ENCODE assay signal across 27 cellular contexts in the genomic region with DNA sequence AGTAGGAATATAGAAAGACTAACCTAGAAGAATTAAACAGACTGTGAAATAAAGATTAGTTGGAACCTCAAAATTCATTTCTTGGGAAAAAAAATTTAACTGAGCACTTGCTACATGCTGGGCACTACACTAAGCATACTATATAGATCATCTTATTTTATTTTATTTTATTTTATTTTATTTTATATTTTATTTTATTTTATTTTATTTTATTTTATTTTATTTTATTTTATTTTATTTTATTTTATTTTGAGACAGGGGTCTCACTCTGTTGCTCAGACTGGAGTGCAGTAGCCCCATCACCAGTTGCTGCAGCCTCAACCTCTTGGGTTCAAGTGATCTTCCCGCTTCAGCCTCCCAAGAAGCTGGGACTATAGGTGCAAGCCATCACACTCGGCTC.
"Had no signal": no experiment of that assay in that cellular context is flagged by ENCODE, and none has a peak within 500 bp of the region (broad histone marks: within the 10 kb centered on the region; RNA-seq: fewer than 3 reads in every experiment).

No MANE protein-coding gene starts in this region.

- H3K4me3 Mint-ChIP-seq: stimulated activated effector memory CD8-positive, alpha-beta T cell treated with anti-CD3 and anti-CD28 coated beads, Interleukin-12 subunit alpha, Interleukin-12 subunit beta, amount 100 ng/mL, for 72 hours; stimulated activated memory B cell treated with anti-CD40 and anti-IgM and Interleukin-4, amounts not matched to agents 10 μg/mL and 1 μg/mL and 100 μg/mL, for 72 hours; stimulated activated naive B cell treated with anti-CD40 and anti-IgM and Interleukin-4, amounts not matched to agents 10 μg/mL and 1 μg/mL and 100 μg/mL, for 72 hours; stimulated activated naive CD8-positive, alpha-beta T cell treated with anti-CD3 and anti-CD28 coated beads, Interleukin-15, amount 100 ng/mL, for 72 hours; stimulated activated naive CD8-positive, alpha-beta T cell treated with anti-CD3 and anti-CD28 coated beads, Interleukin-15, Interleukin-2, amounts not matched to agents 100 ng/mL and 50 ng/mL, for 24 hours; type B pancreatic cell had no signal

- H3K4me3 ChIP-seq: stomach, suprapubic skin, testis, thoracic aorta, thyroid gland, tibial artery, tibial nerve, transverse colon, upper lobe of left lung, upper lobe of right lung, uterus, vagina had no signal

- H3K9me3 Mint-ChIP-seq: stimulated activated naive CD8-positive, alpha-beta T cell treated with anti-CD3 and anti-CD28 coated beads, Interleukin-15, amount 100 ng/mL, for 72 hours; type B pancreatic cell had no signal

- H3K36me3 Mint-ChIP-seq: stimulated activated effector memory CD8-positive, alpha-beta T cell treated with anti-CD3 and anti-CD28 coated beads, Interleukin-12 subunit alpha, Interleukin-12 subunit beta, amount 100 ng/mL, for 72 hours; stimulated activated memory B cell treated with anti-CD40 and anti-IgM and Interleukin-4, amounts not matched to agents 10 μg/mL and 1 μg/mL and 100 μg/mL, for 72 hours; stimulated activated naive B cell treated with anti-CD40 and anti-IgM and Interleukin-4, amounts not matched to agents 10 μg/mL and 1 μg/mL and 100 μg/mL, for 72 hours; type B pancreatic cell had no signal

- H3K27ac ChIP-seq: stomach, suprapubic skin, testis, thoracic aorta, thyroid gland, tibial artery, tibial nerve, transverse colon, upper lobe of left lung, upper lobe of right lung, uterus, vagina had no signal

- H3K27me3 ChIP-seq: stomach, suprapubic skin, testis, thyroid gland, tibial artery, tibial nerve, transverse colon, upper lobe of left lung, upper lobe of right lung, uterus, vagina had no signal

- H3K27me3 Mint-ChIP-seq: stimulated activated memory B cell treated with anti-CD40 and anti-IgM and Interleukin-4, amounts not matched to agents 10 μg/mL and 1 μg/mL and 100 μg/mL, for 72 hours; stimulated activated naive B cell treated with anti-CD40 and anti-IgM and Interleukin-4, amounts not matched to agents 10 μg/mL and 1 μg/mL and 100 μg/mL, for 72 hours; stimulated activated naive CD8-positive, alpha-beta T cell treated with anti-CD3 and anti-CD28 coated beads, Interleukin-15, amount 100 ng/mL, for 72 hours; stimulated activated naive CD8-positive, alpha-beta T cell treated with anti-CD3 and anti-CD28 coated beads, Interleukin-15, Interleukin-2, amounts not matched to agents 100 ng/mL and 50 ng/mL, for 24 hours; type B pancreatic cell had no signal

- DNase-seq: stimulated activated CD4-positive, alpha-beta T cell treated with anti-CD3 and anti-CD28 coated beads, Interleukin-2, amount 100 ng/mL, for 48 hours; stimulated activated CD4-positive, alpha-beta T cell treated with anti-CD3 and anti-CD28 coated beads, Interleukin-4, amount 100 ng/mL, for 1 hour; stimulated activated CD4-positive, alpha-beta T cell treated with anti-CD3 and anti-CD28 coated beads, Interleukin-4, amount 100 ng/mL, for 24 hours; stimulated activated CD4-positive, alpha-beta T cell treated with anti-CD3 and anti-CD28 coated beads, Interleukin-4, amount 100 ng/mL, for 4 hours; stimulated activated CD8-positive, alpha-beta memory T cell treated with anti-CD3 and anti-CD28 coated beads, Interleukin-4, amount 100 ng/mL, for 48 hours; stimulated activated naive B cell treated with anti-CD40 and anti-IgM and Interleukin-4, amounts not matched to agents 10 μg/mL and 1 μg/mL and 100 μg/mL, for 72 hours; stimulated activated naive CD4-positive, alpha-beta T cell; stimulated activated naive CD4-positive, alpha-beta T cell treated with Interleukin-2 at 50 U/mL for 16 hours; stimulated activated naive CD8-positive, alpha-beta T cell treated with anti-CD3 and anti-CD28 coated beads, Interleukin-15, amount 100 ng/mL, for 72 hours; stimulated activated naive CD8-positive, alpha-beta T cell treated with anti-CD3 and anti-CD28 coated beads, Interleukin-15, Interleukin-2, amounts not matched to agents 100 U/mL and 50 U/mL, for 24 hours; stomach; substantia nigra; testis; thyroid gland; tibial artery; transverse colon; upper lobe of left lung; upper lobe of right lung; uterus had no signal

- H3K27ac Mint-ChIP-seq: stimulated activated effector memory CD8-positive, alpha-beta T cell treated with anti-CD3 and anti-CD28 coated beads, Interleukin-12 subunit alpha, Interleukin-12 subunit beta, amount 100 ng/mL, for 72 hours; stimulated activated memory B cell treated with anti-CD40 and anti-IgM and Interleukin-4, amounts not matched to agents 10 μg/mL and 1 μg/mL and 100 μg/mL, for 72 hours; stimulated activated naive B cell treated with anti-CD40 and anti-IgM and Interleukin-4, amounts not matched to agents 10 μg/mL and 1 μg/mL and 100 μg/mL, for 72 hours; stimulated activated naive CD8-positive, alpha-beta T cell treated with anti-CD3 and anti-CD28 coated beads, Interleukin-15, amount 100 ng/mL, for 72 hours; stimulated activated naive CD8-positive, alpha-beta T cell treated with anti-CD3 and anti-CD28 coated beads, Interleukin-15, Interleukin-2, amounts not matched to agents 100 ng/mL and 50 ng/mL, for 24 hours; type B pancreatic cell had no signal

- ATAC-seq: stimulated activated effector memory CD8-positive, alpha-beta T cell treated with anti-CD3 and anti-CD28 coated beads, Interleukin-12 subunit alpha, Interleukin-12 subunit beta, amount 100 ng/mL, for 72 hours; stimulated activated memory B cell treated with anti-CD40 and anti-IgM and Interleukin-4, amounts not matched to agents 10 μg/mL and 1 μg/mL and 100 μg/mL, for 72 hours; stimulated activated naive B cell treated with anti-CD40 and anti-IgM and Interleukin-4, amounts not matched to agents 10 μg/mL and 1 μg/mL and 100 μg/mL, for 72 hours; stimulated activated naive CD8-positive, alpha-beta T cell treated with anti-CD3 and anti-CD28 coated beads, Interleukin-15, amount 100 ng/mL, for 72 hours; stimulated activated naive CD8-positive, alpha-beta T cell treated with anti-CD3 and anti-CD28 coated beads, Interleukin-15, Interleukin-2, amounts not matched to agents 100 U/mL and 50 U/mL, for 24 hours; upper lobe of right lung had no signal

- H3K36me3 ChIP-seq: stomach, suprapubic skin, thoracic aorta, thyroid gland, tibial artery, tibial nerve, transverse colon, upper lobe of left lung, upper lobe of right lung, uterus, vagina had no signal

- H3K4me1 Mint-ChIP-seq: stimulated activated effector memory CD8-positive, alpha-beta T cell treated with anti-CD3 and anti-CD28 coated beads, Interleukin-12 subunit alpha, Interleukin-12 subunit beta, amount 100 ng/mL, for 72 hours; stimulated activated memory B cell treated with anti-CD40 and anti-IgM and Interleukin-4, amounts not matched to agents 10 μg/mL and 1 μg/mL and 100 μg/mL, for 72 hours; stimulated activated naive B cell treated with anti-CD40 and anti-IgM and Interleukin-4, amounts not matched to agents 10 μg/mL and 1 μg/mL and 100 μg/mL, for 72 hours; stimulated activated naive CD8-positive, alpha-beta T cell treated with anti-CD3 and anti-CD28 coated beads, Interleukin-15, amount 100 ng/mL, for 72 hours had no signal

- H3K9me3 ChIP-seq: stomach, suprapubic skin, testis, thoracic aorta, thyroid gland, tibial artery, tibial nerve, transverse colon, upper lobe of left lung, upper lobe of right lung, uterus, vagina had no signal

- H3K4me1 ChIP-seq: testis, tibial artery, tibial nerve, upper lobe of left lung, upper lobe of right lung, uterus had no signal
